Comparison of ENCODE assay signal across 8 cellular contexts in genomic region chr19:1856345-1856697, GRCh38. TPM values are rescaled to one million over a fixed set of nuclear protein-coding genes. Genes with fewer than 3 reads are reported as not detected.
DNase-seq lines count a peak whose midpoint lies in the region; ATAC-seq, FAIRE-seq and TF ChIP-seq lines count a peak whose summit lies in the region.

No MANE protein-coding gene starts in this region.

- peaks cover 81% of the 10 kb centered on the region for H3K79me2 ChIP-seq in ACC112 (ENCODE audit: control insufficient read depth, insufficient read depth, low read length, unreplicated experiment)

- H3K36me3 ChIP-seq in ACC112 (ENCODE audit: insufficient read depth, low read length) (no peaks in the 10 kb centered on the region), HUES64 (ENCODE audit: insufficient read depth, low read length) (no peaks in the 10 kb centered on the region), bronchial epithelial cell (ENCODE audit: control insufficient read depth, insufficient read depth, low read length) (peaks cover 2% of the 10 kb centered on the region), muscle layer of duodenum (ENCODE audit: control insufficient read depth in 1 of 2, insufficient read depth in 2 of 2, low read length in 2 of 2) (no peaks in the 10 kb centered on the region)

- DNase-seq in bronchial epithelial cell (ENCODE audit: low read depth) (no peak), NCI-H774 (lab: John Stamatoyannopoulos, UW) (no peak), NCI-H2081 (lab: John Stamatoyannopoulos, UW) (no peak)
- no peak for DNase-seq in stimulated activated CD4-positive, alpha-beta T cell treated with anti-CD3 and anti-CD28 coated beads, Interleukin-12 subunit alpha, Interleukin-12 subunit beta, amount 100 ng/mL, for 4 hours

- no peak for ATAC-seq in GM18867 (IDR thresholded peaks at IDR 0.05; ENCODE audit: unreplicated experiment)

- no peak overlapping the region for H2AFZ ChIP-seq in ACC112 (ENCODE audit: low read length, unreplicated experiment)

- TF ChIP-seq CTCF in bronchial epithelial cell (IDR thresholded peaks at IDR 0.05; ENCODE audit: insufficient read depth, low read length, severe bottlenecking), result no peak

- H3K9me3 ChIP-seq in HUES64 (ENCODE audit: insufficient read depth, low read depth, low read length) (no peaks in the 10 kb centered on the region), muscle layer of duodenum (ENCODE audit: control insufficient read depth in 1 of 2, low read length in 2 of 2) (no peaks in the 10 kb centered on the region)

- WGBS in HUES64, result 74% methylated on average over 5 of the region's 6 CpGs

- H3K4me3 ChIP-seq in ACC112 (ENCODE audit: low read depth, low read length) (peak overlapping the region; percentile 57), HUES64 (ENCODE audit: low read length) (peak overlapping the region; percentile 47), bronchial epithelial cell (ENCODE audit: low read depth, low read length) (peak overlapping the region; percentile 45), muscle layer of duodenum (ENCODE audit: low read depth in 1 of 2, low read length in 2 of 2) (peak overlapping the region; percentile 46 to 66)

- FAIRE-seq in bronchial epithelial cell (lab: Jason Lieb, UNC), result no peak

- H3K27me3 ChIP-seq in ACC112 (ENCODE audit: insufficient read depth, low read length) (no peaks in the 10 kb centered on the region), HUES64 (ENCODE audit: insufficient read depth, low read length) (peaks cover 13% of the 10 kb centered on the region), bronchial epithelial cell (ENCODE audit: control insufficient read depth, insufficient read depth, low read length) (no peaks in the 10 kb centered on the region), muscle layer of duodenum (ENCODE audit: low read depth, low read length) (no peaks in the 10 kb centered on the region)

- H3K9ac ChIP-seq in HUES64 (ENCODE audit: low read depth, low read length), result no peak overlapping the region

- H3K4me1 ChIP-seq in ACC112 (ENCODE audit: control insufficient read depth, insufficient read depth, low read length, unreplicated experiment), result peaks cover 46% of the 10 kb centered on the region
- H3K4me1 ChIP-seq in HUES64 (ENCODE audit: insufficient read depth, low read length), result peaks cover 45% of the 10 kb centered on the region
- peaks cover 21 to 98% of the 10 kb centered on the region in 2 donors for H3K4me1 ChIP-seq in muscle layer of duodenum (ENCODE audit: control insufficient read depth in 1 of 2, insufficient read depth in 2 of 2, low read length in 2 of 2)

- H3K27ac ChIP-seq in ACC112 (ENCODE audit: low read depth, low read length) (peak overlapping the region; percentile 33), HUES64 (ENCODE audit: low read depth, low read length) (no peak overlapping the region; the same call in 1 of the 2 replicates), muscle layer of duodenum (ENCODE audit: low read length) (peak overlapping the region; percentile 92)

RNA-seq across cellular contexts. Expression of gene KLF16, which starts 7.1 kb away (rescaled TPM):
- polyA plus RNA-seq in HUES64 (2013, experiment 1 of 2), result 23.7 TPM
- 24.2 TPM for polyA plus RNA-seq in HUES64 (2013, experiment 2 of 2)
- 5.3 and 6.4 TPM in 2 replicates for total RNA-seq in bronchial epithelial cell

RNA-seq across cellular contexts. Expression of gene REXO1, which starts 8.0 kb away (rescaled TPM):
- polyA plus RNA-seq in HUES64 (2013, experiment 1 of 2), result 21.4 TPM
- 19.9 TPM for polyA plus RNA-seq in HUES64 (2013, experiment 2 of 2)
- 2.4 and 3.8 TPM in 2 replicates for total RNA-seq in bronchial epithelial cell

RNA-seq across cellular contexts. Expression of gene ABHD17A, which starts 29.0 kb away (rescaled TPM):
- polyA plus RNA-seq in HUES64 (2013, experiment 1 of 2), result 31.8 TPM
- polyA plus RNA-seq in HUES64 (2013, experiment 2 of 2), result 31.0 TPM
- 48.4 and 71.0 TPM in 2 replicates for total RNA-seq in bronchial epithelial cell

RNA-seq across cellular contexts. Expression of gene ATP8B3, which starts 44.2 kb away (rescaled TPM):
- polyA plus RNA-seq in HUES64 (2013, experiment 1 of 2), result 4.8 TPM
- polyA plus RNA-seq in HUES64 (2013, experiment 2 of 2), result 5.4 TPM
- total RNA-seq in bronchial epithelial cell, result 0.26 and 1.4 TPM in 2 replicates

RNA-seq across cellular contexts. Expression of gene ADAT3, which starts 48.9 kb away (rescaled TPM):
- 4.1 TPM for polyA plus RNA-seq in HUES64 (2013, experiment 1 of 2)
- 4.1 TPM for polyA plus RNA-seq in HUES64 (2013, experiment 2 of 2)
- total RNA-seq in bronchial epithelial cell, result 0.79 and 1.9 TPM in 2 replicates
